In genomic region chr7:54758702-54759665, GRCh38 we compare ENCODE assay signal across 1 cellular context.
TF ChIP-seq lines count a peak whose summit lies in the region.

Gene SEC61G, minus strand, starts transcription at chr7:54759211. Its CDS starts 1,623 bp downstream, at chr7:54757588.

TF ChIP-seq in HepG2, 621 proteins besides CTCF, POLR2A, EP300 and RAD21 (continued from another document and continues in another):
- TF ChIP-seq ARID2 (CRISPR knock-in tag; IDR thresholded peaks at IDR 0.05; ENCODE audit: borderline replicate concordance) (no peak), CBX2 (IDR thresholded peaks at IDR 0.05; ENCODE audit: low read depth, low read length) (no peak), CBX2 (CRISPR knock-in tag; IDR thresholded peaks at IDR 0.05; ENCODE audit: low read depth) (no peak), ZNF281 (CRISPR knock-in tag; IDR thresholded peaks at IDR 0.05; ENCODE audit: borderline replicate concordance) (no peak; the same call in 1 of the 2 replicates), CSRNP2 (CRISPR knock-in tag; conservative IDR thresholded peaks at IDR 0.05; ENCODE audit: low read depth) (no peak), CEBPZ (IDR thresholded peaks at IDR 0.05; ENCODE audit: low read length) (no peak), TOE1 (CRISPR knock-in tag; IDR thresholded peaks at IDR 0.05) (no peak; the same call in 1 of the 2 replicates), NFRKB (IDR thresholded peaks at IDR 0.05) (no peak), JARID2 (CRISPR knock-in tag; IDR thresholded peaks at IDR 0.05; ENCODE audit: insufficient replicate concordance) (no peak), GTF3A (CRISPR knock-in tag; conservative IDR thresholded peaks at IDR 0.05) (no peak), ZNF546 (CRISPR knock-in tag; conservative IDR thresholded peaks at IDR 0.05) (no peak), ZNF605 (CRISPR knock-in tag; IDR thresholded peaks at IDR 0.05) (0 out of 2 replicates have a peak, but pooled peaks have one; percentile 51), ZNF7 (CRISPR knock-in tag; IDR thresholded peaks at IDR 0.05) (no peak), NFYC (CRISPR knock-in tag; IDR thresholded peaks at IDR 0.05) (peak; percentile 91), PREB (CRISPR knock-in tag; IDR thresholded peaks at IDR 0.05) (0 out of 2 replicates have a peak, but pooled peaks have one; percentile 31), ZNF44 (CRISPR knock-in tag; IDR thresholded peaks at IDR 0.05) (no peak), ZNF777 (CRISPR knock-in tag; IDR thresholded peaks at IDR 0.05) (peak; percentile 33; the same call in 1 of the 2 replicates), ZNF704 (CRISPR knock-in tag; IDR thresholded peaks at IDR 0.05; ENCODE audit: borderline replicate concordance) (no peak), GPBP1L1 (CRISPR knock-in tag; IDR thresholded peaks at IDR 0.05) (no peak), DMAP1 (CRISPR knock-in tag; IDR thresholded peaks at IDR 0.05) (peak; percentile 96), ATF6 (CRISPR knock-in tag; conservative IDR thresholded peaks at IDR 0.05) (no peak), ZFP91 (CRISPR knock-in tag; IDR thresholded peaks at IDR 0.05; ENCODE audit: borderline replicate concordance) (peak; percentile 81; the same call in 1 of the 2 replicates), BCL6 (CRISPR knock-in tag; IDR thresholded peaks at IDR 0.05) (no peak; the same call in 1 of the 2 replicates), ZSCAN21 (CRISPR knock-in tag; IDR thresholded peaks at IDR 0.05; ENCODE audit: borderline replicate concordance) (no peak; the same call in 1 of the 2 replicates), ZNF326 (CRISPR knock-in tag; IDR thresholded peaks at IDR 0.05; ENCODE audit: borderline replicate concordance) (no peak), SAFB2 (CRISPR knock-in tag; IDR thresholded peaks at IDR 0.05; ENCODE audit: borderline replicate concordance, low read depth) (peak; percentile 24; the same call in 1 of the 2 replicates), POGK (CRISPR knock-in tag; conservative IDR thresholded peaks at IDR 0.05) (peak; percentile 19; the same call in 1 of the 2 replicates), ZNF639 (CRISPR knock-in tag; conservative IDR thresholded peaks at IDR 0.05) (no peak), FIP1L1 (IDR thresholded peaks at IDR 0.05; ENCODE audit: borderline replicate concordance, insufficient read depth, low read depth, low read length) (no peak), TCF7 (IDR thresholded peaks at IDR 0.05; ENCODE audit: low read depth) (no peak), ARID3A (IDR thresholded peaks at IDR 0.05; ENCODE audit: low read depth, low read length) (no peak), CC2D1A (CRISPR knock-in tag; IDR thresholded peaks at IDR 0.05) (no peak), CEBPB (IDR thresholded peaks at IDR 0.05; ENCODE audit: borderline replicate concordance, low read depth, low read length) (no peak), ZFP1 (CRISPR knock-in tag; IDR thresholded peaks at IDR 0.05) (peak; percentile 50; the same call in 1 of the 2 replicates), AGO2 (optimal IDR thresholded peaks at IDR 0.05; ENCODE audit: low read depth, low read length) (peak; percentile 82), NR0B2 (CRISPR knock-in tag; IDR thresholded peaks at IDR 0.05) (peak; percentile 82), ATRX (CRISPR knock-in tag; IDR thresholded peaks at IDR 0.05; ENCODE audit: borderline replicate concordance) (no peak)
